ENCODE assay signal across 33 cellular contexts in genomic region chr1:111054656-111055055, GRCh38.
"Had no signal": no experiment of that assay in that cellular context is flagged by ENCODE, and none has a peak within 500 bp of the region (broad histone marks: within the 10 kb centered on the region; RNA-seq: fewer than 3 reads in every experiment).

No MANE protein-coding gene starts in this region.

- H3K27me3 ChIP-seq: adrenal gland, body of pancreas, brain microvascular endothelial cell, breast epithelium had no signal

- FAIRE-seq: astrocyte, TTC549 had no signal

- DNase-seq: activated B cell treated with CpG ODN at 0.5 μM for 24 hours; activated CD4-positive, alpha-beta memory T cell treated with anti-CD3 and anti-CD28 coated beads for 36 hours; activated CD4-positive, alpha-beta T cell treated with anti-CD3 and anti-CD28 coated beads for 4 hours; activated CD4-positive, alpha-beta T cell treated with anti-CD3 and anti-CD28 coated beads, Interleukin-2, amount 10 ng/mL, durations not matched to agents 24 days and 14 days; activated CD4-positive, alpha-beta T cell treated with anti-CD3 and anti-CD28 coated beads, Interleukin-2, amount 50 U/mL, for 1 hour; activated CD4-positive, alpha-beta T cell treated with anti-CD3 and anti-CD28 coated beads, Interleukin-2, amount 50 U/mL, for 4 hours; activated CD4-positive, CD25-positive, alpha-beta regulatory T cell treated with anti-CD3 and anti-CD28 coated beads, Interleukin-2, amount 50 U/mL, for 72 hours; activated CD8-positive, alpha-beta memory T cell treated with anti-CD3 and anti-CD28 coated beads, Interleukin-2, amount 50 U/mL, for 4 hours; activated CD8-positive, alpha-beta T cell treated with anti-CD3 and anti-CD28 coated beads for 36 hours; activated effector memory CD4-positive, alpha-beta T cell treated with anti-CD3 and anti-CD28 coated beads, Interleukin-2, amount 50 U/mL, for 16 hours; activated gamma-delta T cell treated with Interleukin-2 at 50 U/mL for 16 hours; activated naive CD4-positive, alpha-beta T cell; activated naive CD4-positive, alpha-beta T cell treated with anti-CD3 and anti-CD28 coated beads for 36 hours; activated naive CD4-positive, alpha-beta T cell treated with anti-CD3 and anti-CD28 coated beads, Interleukin-2, amount 50 U/mL, for 16 hours; activated naive CD8-positive, alpha-beta T cell treated with anti-CD3 and anti-CD28 coated beads for 36 hours; activated T-cell treated with anti-CD3 and anti-CD28 coated beads for 4 hours; activated T-cell treated with anti-CD3 and anti-CD28 coated beads, Interleukin-2, amount 50 U/mL, for 1 hour; activated T-cell treated with anti-CD3 and anti-CD28 coated beads, Interleukin-2, amount 50 U/mL, for 4 hours; activated T-cell treated with anti-CD3 and anti-CD28 coated beads, Interleukin-2, amount 50 U/mL, for 72 hours; adrenal gland; amniotic stem cell; aorta; body of pancreas; brain microvascular endothelial cell; central memory CD4-positive, alpha-beta T cell; T-helper 2 cell; T-helper 9 cell had no signal

- H3K4me1 ChIP-seq: adrenal gland, body of pancreas, breast epithelium had no signal

- H3K27ac ChIP-seq: adrenal gland, body of pancreas, brain microvascular endothelial cell, breast epithelium, VCaP had no signal

- H3K9me3 ChIP-seq: adrenal gland, body of pancreas, breast epithelium had no signal

- ATAC-seq: activated CD8-positive, alpha-beta T cell treated with anti-CD3 and anti-CD28 coated beads for 36 hours; activated naive CD4-positive, alpha-beta T cell treated with anti-CD3 and anti-CD28 coated beads, Interleukin-2, amount 50 U/mL, for 72 hours; activated T-cell treated with anti-CD3 and anti-CD28 coated beads, Interleukin-2, amount 50 U/mL, for 4 hours; activated T-cell treated with anti-CD3 and anti-CD28 coated beads, Interleukin-2, amount 50 U/mL, for 72 hours; activated T-helper 17 cell treated with anti-CD3 and anti-CD28 coated beads, Interleukin-2, amount 50 U/mL, for 72 hours; body of pancreas had no signal

- H3K36me3 ChIP-seq: adrenal gland, brain microvascular endothelial cell, breast epithelium had no signal

- H3K4me3 ChIP-seq: adrenal gland, body of pancreas, breast epithelium had no signal
